ENCODE assay signal across 11 cellular contexts in genomic region chr1:180234369-180235076, GRCh38. TPM values are rescaled to one million over a fixed set of nuclear protein-coding genes. Genes with fewer than 3 reads are reported as not detected.
DNase-seq lines count a peak whose midpoint lies in the region; ATAC-seq, FAIRE-seq and TF ChIP-seq lines count a peak whose summit lies in the region.
"Had no signal": no experiment of that assay in that cellular context is flagged by ENCODE, and none has a peak within 500 bp of the region (broad histone marks: within the 10 kb centered on the region; RNA-seq: fewer than 3 reads in every experiment).

No MANE protein-coding gene starts in this region.

- H3K9me3 ChIP-seq in keratinocyte (ENCODE audit: control insufficient read depth, low read depth, low read length), result no peaks in the 10 kb centered on the region
- H3K9me3 ChIP-seq: tibial nerve had no signal

- CTCF ChIA-PET in activated CD4-positive, alpha-beta T cell treated with anti-CD3 and anti-CD28 coated beads, Interleukin-2, amount 10 ng/mL, durations not matched to agents 7 days and 5 days (lab: Charles Lee), result interaction anchor here (0.6 kb wide), 1 partner anchor 28 kb away, joined by 3 read pairs; no protein-coding TSS in a partner anchor
- CTCF ChIA-PET in activated CD8-positive, alpha-beta T cell treated with anti-CD3 and anti-CD28 coated beads, Interleukin-2, amount 10 ng/mL, durations not matched to agents 7 days and 5 days (lab: Charles Lee), result interaction anchor here (1.1 kb wide), 1 partner anchor 425 kb away, joined by 3 read pairs; no protein-coding TSS in a partner anchor
- CTCF ChIA-PET in GM10248 (lab: Yijun Ruan, JAX), result interaction anchor here (1.1 to 1.8 kb wide), 2 partner anchors 18 to 56 kb away, joined by 3 to 5 read pairs; no protein-coding TSS in a partner anchor

- TF ChIP-seq CTCF in keratinocyte (optimal IDR thresholded peaks at IDR 0.05 in 1 of 3, IDR thresholded peaks at IDR 0.05 in 1 of 3, conservative IDR thresholded peaks at IDR 0.05 in 1 of 3; ENCODE audit: extremely low read depth in 1 of 3, insufficient read depth in 2 of 3, low read length in 3 of 3) (no peak), GM10248 (IDR thresholded peaks at IDR 0.05; ENCODE audit: control extremely low read depth, extremely low read depth, low read depth, missing control alignments) (no peak)

- dilution Hi-C loops in keratinocyte (cut with MboI; ENCODE audit: extremely low pct_ligation_motif_present, low sequenced_read_pairs), result no loop called here

- no peak overlapping the region for H2AFZ ChIP-seq in keratinocyte (ENCODE audit: control insufficient read depth, low read length)

- peak overlapping the region; percentile 37 for H3K4me2 ChIP-seq in keratinocyte (ENCODE audit: control insufficient read depth, extremely low read depth, insufficient read depth, low read depth, low read length)

- no peak for ATAC-seq in activated CD8-positive, alpha-beta T cell treated with anti-CD3 and anti-CD28 coated beads, Interleukin-2, amount 10 ng/mL, durations not matched to agents 7 days and 5 days
- no peak for ATAC-seq in GM21515 (IDR thresholded peaks at IDR 0.05; ENCODE audit: unreplicated experiment)

- H3K27me3 ChIP-seq in keratinocyte (ENCODE audit: control insufficient read depth, extremely low read depth, insufficient read depth, low read length), result peaks cover 94% of the 10 kb centered on the region

- no peak for DNase-seq in activated CD4-positive, alpha-beta T cell treated with anti-CD3 and anti-CD28 coated beads, Interleukin-2, amount 10 ng/mL, durations not matched to agents 7 days and 5 days
- no peak for DNase-seq in activated CD4-positive, alpha-beta T cell treated with anti-CD3 and anti-CD28 coated beads, Interleukin-2, amount 50 U/mL, for 4 hours
- DNase-seq in activated CD8-positive, alpha-beta T cell treated with anti-CD3 and anti-CD28 coated beads, Interleukin-2, amount 10 ng/mL, durations not matched to agents 7 days and 5 days, result no peak
- DNase-seq in keratinocyte (ENCODE audit: low read depth, low spot score) (no peak), GM10248 (ENCODE audit: extremely low spot score) (no peak), urothelium cell line (ENCODE audit: low spot score) (no peak)
- DNase-seq in stimulated activated CD8-positive, alpha-beta memory T cell treated with anti-CD3 and anti-CD28 coated beads, Interleukin-4, amount 100 ng/mL, for 48 hours, result peak; percentile 36
- DNase-seq: activated CD4-positive, CD25-positive, alpha-beta regulatory T cell; hippocampal formation had no signal

- peaks cover 83% of the 10 kb centered on the region for H3K27me3 Mint-ChIP-seq in activated CD4-positive, alpha-beta T cell treated with anti-CD3 and anti-CD28 coated beads, Interleukin-2, amount 10 ng/mL, durations not matched to agents 7 days and 5 days
- H3K27me3 Mint-ChIP-seq in activated CD8-positive, alpha-beta T cell treated with anti-CD3 and anti-CD28 coated beads, Interleukin-2, amount 10 ng/mL, durations not matched to agents 7 days and 5 days (ENCODE audit: low read depth), result peaks cover 77% of the 10 kb centered on the region

- POLR2A ChIA-PET in activated CD4-positive, alpha-beta T cell treated with anti-CD3 and anti-CD28 coated beads, Interleukin-2, amount 10 ng/mL, durations not matched to agents 7 days and 5 days (lab: Charles Lee), result no interaction called here
- POLR2A ChIA-PET in activated CD8-positive, alpha-beta T cell treated with anti-CD3 and anti-CD28 coated beads, Interleukin-2, amount 10 ng/mL, durations not matched to agents 7 days and 5 days (lab: Charles Lee), result no interaction called here
- POLR2A ChIA-PET in GM10248 (lab: Yijun Ruan, JAX), result no interaction called here

- no peaks in the 10 kb centered on the region for H3K36me3 ChIP-seq in keratinocyte (ENCODE audit: control insufficient read depth in 2 of 2, extremely low read depth in 1 of 2, insufficient read depth in 2 of 2, low read length in 2 of 2)
- H3K36me3 ChIP-seq: tibial nerve had no signal

- H3K27ac Mint-ChIP-seq in activated CD4-positive, alpha-beta T cell treated with anti-CD3 and anti-CD28 coated beads, Interleukin-2, amount 10 ng/mL, durations not matched to agents 7 days and 5 days, result peak overlapping the region; percentile 76
- no peak overlapping the region for H3K27ac Mint-ChIP-seq in activated CD8-positive, alpha-beta T cell treated with anti-CD3 and anti-CD28 coated beads, Interleukin-2, amount 10 ng/mL, durations not matched to agents 7 days and 5 days

- no peaks in the 10 kb centered on the region for H3K79me2 ChIP-seq in keratinocyte (ENCODE audit: control insufficient read depth, insufficient read depth, low read length)

- no peak overlapping the region for H3K4me3 ChIP-seq in keratinocyte (ENCODE audit: control insufficient read depth in 2 of 3, extremely low read depth in 1 of 3, insufficient read depth in 2 of 3, low read depth in 1 of 3, low read length in 3 of 3)

- H3K27ac ChIP-seq in keratinocyte (ENCODE audit: control insufficient read depth, insufficient read depth, low read length), result no peak overlapping the region
- H3K27ac ChIP-seq: tibial nerve had no signal

- FAIRE-seq in keratinocyte (lab: Jason Lieb, UNC) (no peak), urothelium cell line (lab: Jason Lieb, UNC) (no peak)

- H4K20me1 ChIP-seq in keratinocyte (ENCODE audit: control insufficient read depth, extremely low read depth, insufficient read depth, low read length), result no peaks in the 10 kb centered on the region

- no peak overlapping the region for H3K9ac ChIP-seq in keratinocyte (ENCODE audit: control insufficient read depth, extremely low read depth, insufficient read depth, low read length)

- peaks cover 17% of the 10 kb centered on the region for H3K4me1 ChIP-seq in keratinocyte (ENCODE audit: control insufficient read depth, extremely low read depth, insufficient read depth, low read length)

- no peaks in the 10 kb centered on the region for H3K36me3 Mint-ChIP-seq in activated CD4-positive, alpha-beta T cell treated with anti-CD3 and anti-CD28 coated beads, Interleukin-2, amount 10 ng/mL, durations not matched to agents 7 days and 5 days (ENCODE audit: low read depth)
- H3K36me3 Mint-ChIP-seq in activated CD8-positive, alpha-beta T cell treated with anti-CD3 and anti-CD28 coated beads, Interleukin-2, amount 10 ng/mL, durations not matched to agents 7 days and 5 days (ENCODE audit: low read depth), result no peaks in the 10 kb centered on the region

- H3K4me3 Mint-ChIP-seq in activated CD4-positive, alpha-beta T cell treated with anti-CD3 and anti-CD28 coated beads, Interleukin-2, amount 10 ng/mL, durations not matched to agents 7 days and 5 days, result no peak overlapping the region
- peak overlapping the region; percentile 22 for H3K4me3 Mint-ChIP-seq in activated CD8-positive, alpha-beta T cell treated with anti-CD3 and anti-CD28 coated beads, Interleukin-2, amount 10 ng/mL, durations not matched to agents 7 days and 5 days

- no peaks in the 10 kb centered on the region for H3K9me1 ChIP-seq in keratinocyte (ENCODE audit: control insufficient read depth, extremely low read depth, insufficient read depth, low read length)

- H3K4me1 Mint-ChIP-seq in activated CD4-positive, alpha-beta T cell treated with anti-CD3 and anti-CD28 coated beads, Interleukin-2, amount 10 ng/mL, durations not matched to agents 7 days and 5 days, result peaks cover 28% of the 10 kb centered on the region
- H3K4me1 Mint-ChIP-seq in activated CD8-positive, alpha-beta T cell treated with anti-CD3 and anti-CD28 coated beads, Interleukin-2, amount 10 ng/mL, durations not matched to agents 7 days and 5 days (ENCODE audit: low read depth), result peaks cover 23% of the 10 kb centered on the region

- H3K9me3 Mint-ChIP-seq in activated CD4-positive, alpha-beta T cell treated with anti-CD3 and anti-CD28 coated beads, Interleukin-2, amount 10 ng/mL, durations not matched to agents 7 days and 5 days, result no peaks in the 10 kb centered on the region
- no peaks in the 10 kb centered on the region for H3K9me3 Mint-ChIP-seq in activated CD8-positive, alpha-beta T cell treated with anti-CD3 and anti-CD28 coated beads, Interleukin-2, amount 10 ng/mL, durations not matched to agents 7 days and 5 days (ENCODE audit: insufficient read depth)

RNA-seq across cellular contexts. Expression of gene LHX4, which starts 4.5 kb away (rescaled TPM):
- total RNA-seq in activated CD4-positive, alpha-beta T cell treated with anti-CD3 and anti-CD28 coated beads, Interleukin-2, amount 10 ng/mL, durations not matched to agents 7 days and 5 days, result not detected
- total RNA-seq in activated CD8-positive, alpha-beta T cell treated with anti-CD3 and anti-CD28 coated beads, Interleukin-2, amount 10 ng/mL, durations not matched to agents 7 days and 5 days, result not detected
- polyA plus RNA-seq in keratinocyte, result not detected in 3 replicates
- not detected for polyA plus RNA-seq in keratinocyte (2011; ENCODE audit: low read depth)
- not detected in 2 replicates for polyA plus RNA-seq in keratinocyte (2011; cell fraction: cytosol; rRNA removed)
- polyA plus RNA-seq in keratinocyte (2011; cell fraction: nucleus; rRNA removed), result 0.01 TPM in 1 of 2 replicates, not detected in the other
- polyA plus RNA-seq in keratinocyte (2012; ENCODE audit: low replicate concordance), result 0.28 TPM in 2 replicates
- 0.03 TPM in 1 of 3 replicates, not detected in the others for polyA minus RNA-seq in keratinocyte
- polyA minus RNA-seq in keratinocyte (2011; cell fraction: cytosol; rRNA and poly(A)+ RNA removed), result not detected
- polyA minus RNA-seq in keratinocyte (2011; cell fraction: nucleus; rRNA and poly(A)+ RNA removed), result not detected in 2 replicates
- total RNA-seq: tibial nerve had no signal
